Comparison of ENCODE assay signal across 1 cellular context in genomic region chr16:53703590-53704444, GRCh38.
TF ChIP-seq lines count a peak whose summit lies in the region.

FTO (plus strand) TSS chr16:53704156.
RPGRIP1L (minus strand) TSS chr16:53703859; CDS start chr16:53700723, 3,136 bp downstream.

TF ChIP-seq in GM12878, 131 proteins besides CTCF, POLR2A, EP300 and RAD21 (continued from another document):
- no peak for TF ChIP-seq ZBTB33 (IDR thresholded peaks at IDR 0.05)
- TF ChIP-seq ZBTB40 (IDR thresholded peaks at IDR 0.05; ENCODE audit: borderline replicate concordance) = peak; percentile 80; the same call in 1 of the 2 replicates
- peak; percentile 77 for TF ChIP-seq EED (IDR thresholded peaks at IDR 0.05; ENCODE audit: low read depth)
- peak; percentile 64; the same call in 1 of the 2 replicates for TF ChIP-seq TBL1XR1 (IDR thresholded peaks at IDR 0.05; ENCODE audit: low read depth, low read length)
- no peak for TF ChIP-seq KDM1A (IDR thresholded peaks at IDR 0.05; ENCODE audit: borderline replicate concordance)
